ENCODE assay signal across 12 cellular contexts in genomic region chr14:34053666-34054065, GRCh38.
DNase-seq lines count a peak whose midpoint lies in the region; ATAC-seq, FAIRE-seq and TF ChIP-seq lines count a peak whose summit lies in the region.
"Had no signal": no experiment of that assay in that cellular context is flagged by ENCODE, and none has a peak within 500 bp of the region (broad histone marks: within the 10 kb centered on the region; RNA-seq: fewer than 3 reads in every experiment).

No MANE protein-coding gene starts in this region.

- no peak overlapping the region for H2AFZ ChIP-seq in HepG2 (ENCODE audit: low read length)
- H2AFZ ChIP-seq in OCI-LY7 (ENCODE audit: low read length), result no peak overlapping the region
- H2AFZ ChIP-seq in osteoblast (ENCODE audit: low read length), result no peak overlapping the region

- no peak for TF ChIP-seq RAD21 in HepG2 (CRISPR knock-in tag; IDR thresholded peaks at IDR 0.05)

- POLR2A ChIA-PET in HepG2 (lab: Yijun Ruan, JAX), result no interaction called here
- POLR2A ChIA-PET in OCI-LY7 (lab: Charles Lee), result no interaction called here

- 93% methylated on average over 3 of the region's 3 CpGs for WGBS in HepG2 (ENCODE audit: low lambda C conversion rate)
- WGBS in thyroid gland, 2 donors, result 75 to 82% methylated on average over 3 of the region's 3 CpGs

- H3K9me3 ChIP-seq in HepG2 (ENCODE audit: low read length) (no peaks in the 10 kb centered on the region), thyroid gland (no peaks in the 10 kb centered on the region), OCI-LY7 (ENCODE audit: low read length) (no peaks in the 10 kb centered on the region), osteoblast (ENCODE audit: low read depth, low read length) (no peaks in the 10 kb centered on the region)
- H3K9me3 ChIP-seq: SJSA1 had no signal

- CTCF ChIA-PET in HepG2 (lab: Yijun Ruan, JAX; ENCODE audit: low intra/inter-chr PET ratio, low total read pairs) (no interaction called here), OCI-LY7 (lab: Charles Lee; ENCODE audit: unreplicated experiment) (no interaction called here)

- H3K79me2 ChIP-seq in HepG2 (ENCODE audit: insufficient read depth, low read length), result no peaks in the 10 kb centered on the region
- H3K79me2 ChIP-seq in OCI-LY7 (ENCODE audit: insufficient read depth, low read depth, low read length), result no peaks in the 10 kb centered on the region
- H3K79me2 ChIP-seq in osteoblast (ENCODE audit: insufficient read depth, low read length), result no peaks in the 10 kb centered on the region

- no TSS peak for BruUV-seq in HepG2 (replicated peaks; lab: Mats Ljungman, UMichigan)
- BruUV-seq in OCI-LY7 (replicated peaks; lab: Mats Ljungman, UMichigan), result no TSS peak

- H3K4me3 ChIP-seq in HepG2 (replicated peaks in 1 of 3; ENCODE audit: insufficient read depth in 1 of 3, low read depth in 2 of 3, low read length in 3 of 3) (no peak overlapping the region), thyroid gland (replicated peaks in 1 of 3) (no peak overlapping the region), OCI-LY7 (ENCODE audit: low read depth, low read length, poor library complexity, severe bottlenecking) (no peak overlapping the region), osteoblast (ENCODE audit: insufficient read depth, low read length) (no peak overlapping the region)
- H3K4me3 ChIP-seq: SJSA1 had no signal

- H3K27ac ChIP-seq in HepG2 (ENCODE audit: extremely low read length, insufficient read depth, low read length) (no peak overlapping the region), thyroid gland (no peak overlapping the region), OCI-LY7 (ENCODE audit: low read depth, low read length, poor library complexity, severe bottlenecking) (no peak overlapping the region), osteoblast (ENCODE audit: low read depth, low read length) (no peak overlapping the region)
- H3K27ac ChIP-seq: SJSA1 had no signal

- H4K20me1 ChIP-seq in HepG2 (ENCODE audit: insufficient read depth, low read length) (no peaks in the 10 kb centered on the region), OCI-LY7 (ENCODE audit: insufficient read depth, low read length) (no peaks in the 10 kb centered on the region), osteoblast (ENCODE audit: insufficient read depth, low read length) (no peaks in the 10 kb centered on the region)

- no peak for ATAC-seq in HepG2

- intact Hi-C loops in HepG2 (cut with micrococcal nuclease; ENCODE audit: unreplicated experiment) (no loop called here), thyroid gland (cut with DNase I) (no loop called here), OCI-LY7 (cut with micrococcal nuclease; ENCODE audit: unreplicated experiment) (no loop called here)

- in situ Hi-C loops in HepG2 (cut with HindIII; ENCODE audit: extremely low pct_ligation_motif_present, low pct_unique_long_range_greater_than_20kb), result no loop called here

- H3K9ac ChIP-seq in HepG2 (ENCODE audit: insufficient read depth, low read depth, low read length), result no peak overlapping the region

- H3K4me1 ChIP-seq in HepG2 (ENCODE audit: insufficient read depth, low read length) (peaks cover 83% of the 10 kb centered on the region), thyroid gland (no peaks in the 10 kb centered on the region), OCI-LY7 (ENCODE audit: insufficient read depth, low read length, poor library complexity, severe bottlenecking) (no peaks in the 10 kb centered on the region), osteoblast (ENCODE audit: insufficient read depth, low read length) (no peaks in the 10 kb centered on the region)

- 0 out of 2 replicates have a peak, but pooled peaks have one; percentile 5 for TF ChIP-seq CTCF in HepG2 (CRISPR knock-in tag; IDR thresholded peaks at IDR 0.05)
- no peak for TF ChIP-seq CTCF in thyroid gland (IDR thresholded peaks at IDR 0.05)
- TF ChIP-seq CTCF in OCI-LY7 (conservative IDR thresholded peaks at IDR 0.05; ENCODE audit: low read length), result no peak
- no peak for TF ChIP-seq CTCF in osteoblast (IDR thresholded peaks at IDR 0.05; ENCODE audit: extremely low read depth, low read depth, low read length)

- peak; percentile 41 for DNase-seq in NCI-H82 (lab: John Stamatoyannopoulos, UW)
- no peak for DNase-seq in NCI-H82 treated with DMSO at 0.1 percent for 48 hours (lab: John Stamatoyannopoulos, UW; ENCODE audit: unreplicated experiment)
- peak; percentile 79 for DNase-seq in dermis microvascular lymphatic vessel endothelial cell (ENCODE audit: low read depth in 2 of 2)
- no peak for DNase-seq in HepG2 (ENCODE audit: low spot score)
- DNase-seq in thyroid gland, result peak; percentile 11 to 32
- no peak for DNase-seq in activated effector memory CD4-positive, alpha-beta T cell treated with Interleukin-2 at 50 U/mL for 16 hours
- DNase-seq in OCI-LY7 (ENCODE audit: low spot score), result no peak
- no peak for DNase-seq in osteoblast (ENCODE audit: insufficient read length, low spot score, missing footprints)
- DNase-seq: activated CD4-positive, alpha-beta T cell treated with anti-CD3 and anti-CD28 coated beads for 4 hours; posterior cingulate gyrus had no signal

- no peak for FAIRE-seq in HepG2 (lab: Jason Lieb, UNC)
- FAIRE-seq: A204.1 had no signal

- peaks cover 0 to 2% of the 10 kb centered on the region in 2 experiments; a peak in 2 of 5 replicates for H3K27me3 ChIP-seq in HepG2 (ENCODE audit: control insufficient read depth in 1 of 2, insufficient read depth in 2 of 2, low read length in 2 of 2)
- H3K27me3 ChIP-seq in thyroid gland, result no peaks in the 10 kb centered on the region
- H3K27me3 ChIP-seq in osteoblast (ENCODE audit: insufficient read depth, low read length), result no peaks in the 10 kb centered on the region
- H3K27me3 ChIP-seq: SJSA1 had no signal

- no peak for TF ChIP-seq POLR2A in HepG2 (IDR thresholded peaks at IDR 0.05; ENCODE audit: insufficient read depth in 1 of 2, low read depth in 2 of 2, low read length in 2 of 2)
- TF ChIP-seq POLR2A in thyroid gland (IDR thresholded peaks at IDR 0.05), result no peak

- no peaks in the 10 kb centered on the region for H3K36me3 ChIP-seq in HepG2 (replicated peaks in 1 of 2; ENCODE audit: control insufficient read depth in 1 of 2, insufficient read depth in 2 of 2, low read length in 2 of 2)
- H3K36me3 ChIP-seq in thyroid gland, result no peaks in the 10 kb centered on the region
- H3K36me3 ChIP-seq in OCI-LY7 (ENCODE audit: insufficient read depth, low read length), result no peaks in the 10 kb centered on the region
- H3K36me3 ChIP-seq in osteoblast (ENCODE audit: insufficient read depth, low read length), result no peaks in the 10 kb centered on the region
- H3K36me3 ChIP-seq: SJSA1 had no signal

- no peaks in the 10 kb centered on the region for H3K9me2 ChIP-seq in OCI-LY7 (ENCODE audit: insufficient read depth, low read length)

- no peak for TF ChIP-seq EP300 in HepG2 (IDR thresholded peaks at IDR 0.05; ENCODE audit: low read depth in 2 of 2, low read length in 2 of 2)
- TF ChIP-seq EP300 in HepG2 (CRISPR knock-in tag; IDR thresholded peaks at IDR 0.05; ENCODE audit: borderline replicate concordance), result no peak

- H3K4me2 ChIP-seq in HepG2 (ENCODE audit: low read depth, low read length) (no peak overlapping the region), OCI-LY7 (ENCODE audit: low read length) (no peak overlapping the region), osteoblast (ENCODE audit: insufficient read depth, low read length) (no peak overlapping the region)

TF ChIP-seq in HepG2, 621 proteins besides CTCF, POLR2A, EP300 and RAD21 (continues in another document):
- TF ChIP-seq SUZ12 (IDR thresholded peaks at IDR 0.05; ENCODE audit: low read depth, low read length) (no peak), ZZZ3 (CRISPR knock-in tag; IDR thresholded peaks at IDR 0.05; ENCODE audit: borderline replicate concordance) (0 out of 2 replicates have a peak, but pooled peaks have one; percentile 1), ZNF232 (CRISPR knock-in tag; IDR thresholded peaks at IDR 0.05; ENCODE audit: borderline replicate concordance) (peak; percentile 60; the same call in 1 of the 2 replicates), HOXD1 (CRISPR knock-in tag; IDR thresholded peaks at IDR 0.05) (0 out of 2 replicates have a peak, but pooled peaks have one; percentile 51), DBP (CRISPR knock-in tag; IDR thresholded peaks at IDR 0.05; ENCODE audit: not compliant biosample characterization) (peak; percentile 47), PHF20 (CRISPR knock-in tag; IDR thresholded peaks at IDR 0.05) (no peak), ZMYM2 (CRISPR knock-in tag; IDR thresholded peaks at IDR 0.05) (no peak), ZNF773 (CRISPR knock-in tag; IDR thresholded peaks at IDR 0.05; ENCODE audit: borderline replicate concordance) (0 out of 2 replicates have a peak, but pooled peaks have one; percentile 26)

Comparison
In these comparisons a context has a peak if more than half of its experiments do, and no peak if none do; other contexts are left out.
1. DNase-seq: peak in NCI-H82 (single experiment), dermis microvascular lymphatic vessel endothelial cell (2 of 2) and thyroid gland (2 of 2); none in NCI-H82 treated with DMSO at 0.1 percent for 48 hours (single experiment), HepG2 (single experiment), activated effector memory CD4-positive, alpha-beta T cell treated with Interleukin-2 at 50 U/mL for 16 hours (single experiment), OCI-LY7 (single experiment) and osteoblast (single experiment).